In genomic region chr3:195895078-195895899, GRCh38 we compare ENCODE assay signal across 8 cellular contexts. TPM values are rescaled to one million over a fixed set of nuclear protein-coding genes. Genes with fewer than 3 reads are reported as not detected.
DNase-seq lines count a peak whose midpoint lies in the region; ATAC-seq and TF ChIP-seq lines count a peak whose summit lies in the region.

No MANE protein-coding gene starts in this region.

- H3K27ac ChIP-seq in AG04450 (ENCODE audit: low read depth, low read length), result peak overlapping the region; percentile 31
- H3K27ac ChIP-seq in temporal lobe (ENCODE audit: low read depth, low read length), result peak overlapping the region; percentile 61

- POLR2A ChIA-PET in AG04450 (lab: Yijun Ruan, JAX), result interaction anchor here (0.6 to 1.3 kb wide), 8 partner anchors 12 to 1109 kb away, joined by 3 to 6 read pairs (median 4); partner anchors contain the start of gene TNK2
- POLR2A ChIA-PET in naive thymus-derived CD8-positive, alpha-beta T cell (lab: Charles Lee), result interaction anchor here (0.9 to 8.8 kb wide), 9 partner anchors 11 to 345 kb away, joined by 3 to 241 read pairs (median 5); partner anchors contain the start of gene TNK2

- TF ChIP-seq POLR2A in erythroblast (IDR thresholded peaks at IDR 0.05; ENCODE audit: low read length), result peak; percentile 0

- H3K27ac Mint-ChIP-seq in naive thymus-derived CD8-positive, alpha-beta T cell, result peak overlapping the region; percentile 79 to 97 (median 95)

- H3K4me3 ChIP-seq in AG04450 (ENCODE audit: low read depth, low read length), result peak overlapping the region; percentile 72

- no peaks in the 10 kb centered on the region; the same call in 1 of the 2 replicates for H3K9me3 ChIP-seq in AG04450 (ENCODE audit: control insufficient read depth, insufficient read depth, low read length)

- DNase-seq in AG04450 (ENCODE audit: low read depth, low spot score), result no peak
- peak; percentile 50 for DNase-seq in NCI-H774 (lab: John Stamatoyannopoulos, UW)
- DNase-seq in activated T-cell treated with anti-CD3 and anti-CD28 coated beads for 1 hour (ENCODE audit: low read depth), result peak; percentile 58
- DNase-seq in erythroblast (lab: John Stamatoyannopoulos, UW), result peak; percentile 45 to 69
- peak; percentile 46 to 77 (median 61) for DNase-seq in naive thymus-derived CD8-positive, alpha-beta T cell

- peak; percentile 45; the same call in 1 of the 2 replicates for TF ChIP-seq CTCF in AG04450 (IDR thresholded peaks at IDR 0.05; ENCODE audit: low read depth, low read length)

- H3K4me1 Mint-ChIP-seq in naive thymus-derived CD8-positive, alpha-beta T cell, result peaks cover 30 to 63% (median 52%) of the 10 kb centered on the region in 4 donors

- no peaks in the 10 kb centered on the region for H3K9me3 Mint-ChIP-seq in naive thymus-derived CD8-positive, alpha-beta T cell

- no peaks in the 10 kb centered on the region for H3K27me3 ChIP-seq in AG04450 (ENCODE audit: control insufficient read depth, insufficient read depth, low read length)

- ATAC-seq in GM18517 (IDR thresholded peaks at IDR 0.05; ENCODE audit: unreplicated experiment) (peak; percentile 34), HG03135 (IDR thresholded peaks at IDR 0.05; ENCODE audit: unreplicated experiment) (peak; percentile 58)
- peak; percentile 68 to 76 for ATAC-seq in naive thymus-derived CD8-positive, alpha-beta T cell

- no peaks in the 10 kb centered on the region for H3K27me3 Mint-ChIP-seq in naive thymus-derived CD8-positive, alpha-beta T cell

- CTCF ChIA-PET in AG04450 (lab: Charles Lee), result interaction anchor here (0.6 to 7.1 kb wide), 23 partner anchors 8 to 359 kb away, joined by 3 to 143 read pairs (median 6); partner anchors contain the start of gene TNK2

- H3K36me3 Mint-ChIP-seq in naive thymus-derived CD8-positive, alpha-beta T cell, result peaks cover 0 to 2% (median 0%) of the 10 kb centered on the region in 3 donors

- H3K4me3 Mint-ChIP-seq in naive thymus-derived CD8-positive, alpha-beta T cell, result peak overlapping the region; percentile 86 to 94 (median 92)

RNA-seq across cellular contexts. Expression of gene TNK2, which starts 13.1 kb away (rescaled TPM):
- 2.7 and 4.4 TPM in 2 replicates for polyA plus RNA-seq in AG04450 (2011; rRNA removed)
- 5.4 and 9.1 TPM in 2 replicates for polyA minus RNA-seq in AG04450 (2011; rRNA and poly(A)+ RNA removed)
- 100 to 1,000 TPM; 146 to 149 TPM for total RNA-seq in naive thymus-derived CD8-positive, alpha-beta T cell
- 1 to 10 TPM; 1.3 to 2.5 (median 1.6) TPM for polyA plus RNA-seq in naive thymus-derived CD8-positive, alpha-beta T cell
- total RNA-seq in temporal lobe, result 13.0 TPM

Comparison
In these comparisons a context has a peak if more than half of its experiments do, and no peak if none do; other contexts are left out.
1. RNA of gene TNK2, which starts 13.1 kb away (total RNA-seq): 146 to 149 TPM in naive thymus-derived CD8-positive, alpha-beta T cell; 13.0 TPM in temporal lobe (single experiment); every median in the first group is over 10 times any median in the second.
2. Peak in every context shown above with its lines, with median percentiles within 50 percentile points of each other: ATAC-seq.